10 cellular contexts compared by ENCODE assay signal in the genomic region with DNA sequence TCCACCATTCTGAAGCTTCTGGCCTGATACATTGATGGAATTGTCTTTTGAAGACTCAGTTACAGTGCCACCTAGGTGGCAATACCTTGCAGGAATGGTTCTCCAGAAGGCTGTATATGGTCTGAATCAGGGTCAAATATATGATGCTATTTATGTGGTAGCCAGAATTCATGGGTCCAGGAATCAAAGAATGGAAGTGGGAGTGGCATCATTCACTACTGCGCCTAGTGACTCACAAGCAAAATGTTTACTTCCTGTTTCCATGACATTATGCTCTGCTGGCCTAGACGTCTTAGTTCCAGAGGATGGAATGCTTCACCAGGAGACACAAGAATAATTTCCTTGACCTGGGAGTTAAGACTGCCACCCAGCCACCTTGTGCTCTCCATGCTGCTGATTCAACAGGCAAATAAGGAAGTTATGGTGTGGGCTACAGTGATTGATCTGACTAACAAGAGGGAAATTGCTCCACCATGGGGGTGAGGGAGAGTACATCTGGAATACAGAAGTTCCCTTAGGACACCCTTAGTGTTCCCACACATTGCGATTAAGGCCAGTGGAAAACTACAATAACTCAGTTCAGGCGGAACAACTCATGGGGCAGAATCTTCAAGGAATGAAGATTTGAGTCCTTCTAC.
DNase-seq lines count a peak whose midpoint lies in the region; ATAC-seq and TF ChIP-seq lines count a peak whose summit lies in the region.
"Had no signal": no experiment of that assay in that cellular context is flagged by ENCODE, and none has a peak within 500 bp of the region (broad histone marks: within the 10 kb centered on the region; RNA-seq: fewer than 3 reads in every experiment).

No MANE protein-coding gene starts in this region.

- no peaks in the 10 kb centered on the region for H3K4me1 ChIP-seq in right cardiac atrium (ENCODE audit: control insufficient read depth, insufficient read depth, low read length)
- no peaks in the 10 kb centered on the region for H3K4me1 ChIP-seq in PC-9 (replicated peaks; ENCODE audit: insufficient read depth)
- no peaks in the 10 kb centered on the region for H3K4me1 ChIP-seq in upper lobe of right lung
- H3K4me1 ChIP-seq: testis had no signal

- H3F3A ChIP-seq in PC-9 (ENCODE audit: insufficient read depth, low read depth) = no peaks in the 10 kb centered on the region

- no peak overlapping the region for H3K4me2 ChIP-seq in PC-9

- intact Hi-C loops in right cardiac atrium (cut with DNase I) = no loop called here
- intact Hi-C loops in Right ventricle myocardium superior (cut with DNase I) = no loop called here
- intact Hi-C loops in PC-9 (cut with micrococcal nuclease; ENCODE audit: unreplicated experiment) = loop anchor here (5.0 kb wide), 1 partner anchor 43 kb away; no protein-coding TSS in a partner anchor
- intact Hi-C loops in upper lobe of right lung (cut with DNase I) = no loop called here

- no peak overlapping the region for H2AFZ ChIP-seq in PC-9

- BruUV-seq in PC-9 (replicated peaks; lab: Mats Ljungman, UMichigan) = no TSS peak

- H3K9me2 ChIP-seq in PC-9 (ENCODE audit: insufficient read depth) = no peaks in the 10 kb centered on the region

- no peaks in the 10 kb centered on the region for H3K79me2 ChIP-seq in PC-9 (ENCODE audit: low read depth)

- H3K27me3 ChIP-seq in right cardiac atrium (ENCODE audit: control insufficient read depth, insufficient read depth) = no peaks in the 10 kb centered on the region
- H3K27me3 ChIP-seq in PC-9 (ENCODE audit: insufficient read depth, low read depth) = no peaks in the 10 kb centered on the region
- H3K27me3 ChIP-seq in upper lobe of right lung = no peaks in the 10 kb centered on the region
- H3K27me3 ChIP-seq: testis had no signal

- DNase-seq in right cardiac atrium (no peak), Right ventricle myocardium superior (no peak), PC-9 (peak; percentile 59 to 78), fibroblast of gingiva (ENCODE audit: low read depth) (peak; percentile 60), upper lobe of right lung (no peak), NCI-H82 (lab: John Stamatoyannopoulos, UW) (no peak), islet precursor cell (no peak)
- DNase-seq: SHP77 treated with DMSO at 0.1 percent for 48 hours, testis had no signal

- H3K36me3 ChIP-seq in PC-9 (ENCODE audit: low read depth) (no peaks in the 10 kb centered on the region), upper lobe of right lung (no peaks in the 10 kb centered on the region)

- H3K9me3 ChIP-seq in right cardiac atrium (ENCODE audit: control insufficient read depth, low read length) (no peaks in the 10 kb centered on the region), PC-9 (ENCODE audit: insufficient read depth, low read depth) (no peaks in the 10 kb centered on the region), upper lobe of right lung (no peaks in the 10 kb centered on the region)
- H3K9me3 ChIP-seq: testis had no signal

- CTCF ChIA-PET in PC-9 (lab: Charles Lee) = no interaction called here

- POLR2A ChIA-PET in PC-9 (lab: Charles Lee; ENCODE audit: unreplicated experiment) = no interaction called here

- ATAC-seq in right cardiac atrium = peak; percentile 38 to 94
- no peak for ATAC-seq in Right ventricle myocardium superior (ENCODE audit: poor library complexity)
- ATAC-seq in upper lobe of right lung = peak; percentile 69
- ATAC-seq in GM21723 (IDR thresholded peaks at IDR 0.05; ENCODE audit: unreplicated experiment) = no peak

- 65% methylated on average over 4 of the region's 4 CpGs for WGBS in right cardiac atrium

- H3K27ac ChIP-seq in right cardiac atrium (ENCODE audit: low read length) = no peak overlapping the region
- no peak overlapping the region for H3K27ac ChIP-seq in PC-9
- no peak overlapping the region for H3K27ac ChIP-seq in upper lobe of right lung
- H3K27ac ChIP-seq: testis had no signal

- no peak overlapping the region for H3K4me3 ChIP-seq in right cardiac atrium (ENCODE audit: low read length)
- H3K4me3 ChIP-seq in PC-9 = no peak overlapping the region
- no peak overlapping the region for H3K4me3 ChIP-seq in upper lobe of right lung
- H3K4me3 ChIP-seq: testis had no signal

- no peaks in the 10 kb centered on the region for H4K20me1 ChIP-seq in PC-9 (ENCODE audit: insufficient read depth)

- no peak for TF ChIP-seq CTCF in PC-9 (conservative IDR thresholded peaks at IDR 0.05)
- no peak for TF ChIP-seq CTCF in upper lobe of right lung (IDR thresholded peaks at IDR 0.05)

Comparison
In these comparisons a context has a peak if more than half of its experiments do, and no peak if none do; other contexts are left out.
1. ATAC-seq: peak in right cardiac atrium (2 of 2) and upper lobe of right lung (single experiment); none in Right ventricle myocardium superior (single experiment) and GM21723 (single experiment).
2. DNase-seq: peak in PC-9 (2 of 2) and fibroblast of gingiva (single experiment); none in right cardiac atrium (0 of 3), Right ventricle myocardium superior (single experiment), upper lobe of right lung (single experiment), NCI-H82 (single experiment) and islet precursor cell (single experiment).